Comparison of ENCODE assay signal across 1 cellular context in the genomic region with DNA sequence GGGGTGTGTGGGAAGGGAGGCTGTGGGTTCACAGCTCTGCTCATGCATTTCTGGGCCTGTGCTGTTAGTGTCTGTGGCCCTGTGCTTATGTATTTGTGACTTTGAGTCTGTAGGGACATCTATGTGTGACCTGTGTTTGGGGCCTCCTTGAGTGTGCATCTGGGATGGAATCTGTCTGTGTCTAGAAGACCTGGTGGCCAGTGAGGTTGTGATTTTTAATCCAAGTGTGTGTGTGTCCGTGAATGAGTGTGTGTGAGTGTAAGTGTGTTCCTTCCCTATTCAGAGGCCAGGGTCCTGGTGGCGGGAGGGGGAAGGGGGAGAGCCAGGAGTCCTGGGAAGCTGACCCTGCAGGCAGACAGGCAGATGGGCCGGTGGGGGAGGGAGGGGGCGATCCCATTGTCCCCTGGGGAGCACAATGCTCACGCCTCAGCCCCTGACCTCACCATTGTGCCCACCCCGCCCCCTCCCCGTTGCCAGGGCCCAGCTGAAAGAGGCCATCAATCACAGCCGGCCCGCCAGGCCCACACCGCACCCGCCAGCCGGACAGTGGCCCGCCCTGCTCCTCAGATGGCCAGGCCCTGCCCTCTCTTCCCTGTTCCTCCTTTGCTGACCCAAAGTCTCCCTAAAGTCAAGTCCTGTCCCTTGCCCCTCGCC.
TF ChIP-seq lines count a peak whose summit lies in the region.

No MANE protein-coding gene starts in this region.

TF ChIP-seq in GM23338, 12 proteins besides CTCF, POLR2A, EP300 and RAD21 (continued from another document):
- TF ChIP-seq REST (IDR thresholded peaks at IDR 0.05; ENCODE audit: unreplicated experiment) (no peak), STAT1 (IDR thresholded peaks at IDR 0.05; ENCODE audit: unreplicated experiment) (no peak), JUNB (IDR thresholded peaks at IDR 0.05; ENCODE audit: unreplicated experiment) (no peak), EZH2 (IDR thresholded peaks at IDR 0.05; ENCODE audit: low read depth, unreplicated experiment) (no peak)
